In the genomic region with DNA sequence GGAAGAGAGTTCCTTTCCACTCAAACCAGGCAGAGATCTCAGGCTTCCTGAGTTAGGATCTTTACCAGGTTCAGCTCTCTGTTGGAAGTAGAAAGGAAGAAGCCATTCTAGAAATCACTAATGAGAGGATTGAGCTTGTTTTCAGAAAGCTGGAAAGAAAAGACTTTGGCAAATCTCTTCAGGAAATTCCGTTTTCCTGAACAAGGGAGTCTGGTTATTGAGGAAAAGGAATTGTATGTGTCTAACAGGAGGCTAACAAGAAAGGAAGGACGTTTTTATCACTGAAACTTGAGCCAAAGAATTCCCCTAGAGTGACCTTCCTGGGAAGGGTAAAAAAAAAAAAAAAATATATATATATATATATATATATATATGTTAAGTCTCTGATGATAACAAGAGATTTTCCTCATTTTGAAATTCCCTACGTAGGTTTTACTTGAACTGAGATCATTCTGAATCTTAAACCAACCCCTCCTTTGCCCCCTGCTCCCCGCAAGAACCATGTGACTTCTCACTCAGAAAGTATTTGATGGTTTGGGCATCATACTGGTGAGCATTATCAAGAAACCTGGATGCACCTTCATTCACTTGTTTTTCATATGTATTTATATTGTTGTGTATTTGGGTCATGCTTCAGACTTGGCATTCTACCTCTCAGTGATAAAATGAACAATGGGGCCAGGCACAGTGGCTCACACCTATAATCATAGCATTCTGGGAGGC, we compare ENCODE assay signal across 12 cellular contexts.
DNase-seq lines count a peak whose midpoint lies in the region; ATAC-seq and TF ChIP-seq lines count a peak whose summit lies in the region.
"Had no signal": no experiment of that assay in that cellular context is flagged by ENCODE, and none has a peak within 500 bp of the region (broad histone marks: within the 10 kb centered on the region; RNA-seq: fewer than 3 reads in every experiment).

No MANE protein-coding gene starts in this region.

- 76% methylated on average over 4 of the region's 4 CpGs for WGBS in HUES64
- 33 to 61% (median 54%) methylated on average over 4 of the region's 4 CpGs for WGBS in stomach, 5 donors

- no peak for TF ChIP-seq CTCF in brain (conservative IDR thresholded peaks at IDR 0.05)
- TF ChIP-seq CTCF in stomach (IDR thresholded peaks at IDR 0.05): no peak

- H3K27me3 ChIP-seq in HUES64 (ENCODE audit: insufficient read depth, low read length) (no peaks in the 10 kb centered on the region), stomach (no peaks in the 10 kb centered on the region)

- H3K4me3 ChIP-seq in HUES64 (ENCODE audit: low read length) (no peak overlapping the region), stomach (no peak overlapping the region)

- ATAC-seq in GM19455 (IDR thresholded peaks at IDR 0.05; ENCODE audit: unreplicated experiment) (no peak), GM18498 (IDR thresholded peaks at IDR 0.05; ENCODE audit: unreplicated experiment) (no peak), HG03457 (IDR thresholded peaks at IDR 0.05; ENCODE audit: unreplicated experiment) (no peak)

- H3K4me3 Mint-ChIP-seq in brain: no peak overlapping the region
- H3K4me3 Mint-ChIP-seq: activated naive CD4-positive, alpha-beta T cell treated with anti-CD3 and anti-CD28 coated beads, Interleukin-2, amount 10 ng/mL, durations not matched to agents 7 days and 5 days; memory B cell had no signal

- peaks cover 35% of the 10 kb centered on the region for H3K36me3 ChIP-seq in HUES64 (ENCODE audit: insufficient read depth, low read length)
- H3K36me3 ChIP-seq in stomach: peaks cover 5 to 25% (median 23%) of the 10 kb centered on the region in 4 donors

- H3K9me3 ChIP-seq in HUES64 (ENCODE audit: insufficient read depth, low read depth, low read length): no peaks in the 10 kb centered on the region
- no peaks in the 10 kb centered on the region for H3K9me3 ChIP-seq in stomach

- H3K36me3 Mint-ChIP-seq in brain: peaks cover 30% of the 10 kb centered on the region

- H3K4me1 Mint-ChIP-seq in brain: peaks cover 80% of the 10 kb centered on the region

- TF ChIP-seq EP300 in stomach (IDR thresholded peaks at IDR 0.05): no peak

- peak overlapping the region in 4 of 5 experiments; percentile 25 to 98 (median 92) for H3K27ac Mint-ChIP-seq in brain

- DNase-seq in lung microvascular endothelial cell (ENCODE audit: low read depth in 2 of 2) (peak; percentile 38 to 61), stomach (no peak), T-helper 9 cell (no peak)
- DNase-seq: activated naive CD4-positive, alpha-beta T cell treated with anti-CD3 and anti-CD28 coated beads, Interleukin-2, amount 10 ng/mL, durations not matched to agents 7 days and 5 days; DMS 273 treated with DMSO at 0.1 percent for 48 hours; NCI-H1417 treated with DMSO at 0.1 percent for 48 hours had no signal

- H3K27me3 Mint-ChIP-seq in brain: no peaks in the 10 kb centered on the region
- H3K27me3 Mint-ChIP-seq: activated naive CD4-positive, alpha-beta T cell treated with anti-CD3 and anti-CD28 coated beads, Interleukin-2, amount 10 ng/mL, durations not matched to agents 7 days and 5 days; memory B cell had no signal

- no peaks in the 10 kb centered on the region for H3K9me3 Mint-ChIP-seq in brain
- H3K9me3 Mint-ChIP-seq: activated naive CD4-positive, alpha-beta T cell treated with anti-CD3 and anti-CD28 coated beads, Interleukin-2, amount 10 ng/mL, durations not matched to agents 7 days and 5 days; memory B cell had no signal

- H3K4me1 ChIP-seq in HUES64 (ENCODE audit: insufficient read depth, low read length) (peaks cover 44% of the 10 kb centered on the region), stomach (peaks cover 48 to 79% (median 67%) of the 10 kb centered on the region in 4 donors)

- TF ChIP-seq POLR2A in stomach (IDR thresholded peaks at IDR 0.05): no peak

- H3K27ac ChIP-seq in HUES64 (ENCODE audit: low read depth, low read length) (peak overlapping the region; percentile 5), stomach (peak overlapping the region; percentile 11 to 89 (median 84))

- no peak overlapping the region for H3K9ac ChIP-seq in HUES64 (ENCODE audit: low read depth, low read length)

- intact Hi-C loops in stomach (cut with DNase I; ENCODE audit: low total_unique reads): no loop called here

Comparison
In these comparisons a context has a peak if more than half of its experiments do, and no peak if none do; other contexts are left out.
1. DNase-seq: peak in lung microvascular endothelial cell (2 of 2); none in stomach (single experiment) and T-helper 9 cell (single experiment).